Comparison of ENCODE assay signal across 33 cellular contexts in the genomic region with DNA sequence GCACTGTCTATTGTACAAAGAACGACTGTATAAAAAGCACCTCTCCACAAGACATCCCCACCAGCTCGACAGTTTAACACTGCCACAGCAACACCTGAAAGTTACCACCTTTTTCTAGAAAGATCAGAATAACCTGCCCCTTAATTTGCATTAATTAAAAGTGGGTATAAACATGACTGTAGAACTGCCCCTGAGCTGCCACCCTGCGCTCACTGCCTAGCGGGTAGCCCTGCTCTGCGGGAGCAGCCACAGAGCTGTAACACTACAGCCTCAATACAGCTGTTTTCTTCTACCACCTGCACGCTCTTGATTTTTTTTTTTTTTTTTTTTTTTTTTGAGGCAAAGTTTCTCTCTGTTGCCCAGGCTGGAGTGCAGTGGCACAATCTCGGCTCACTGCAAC.
"Had no signal": no experiment of that assay in that cellular context is flagged by ENCODE, and none has a peak within 500 bp of the region (broad histone marks: within the 10 kb centered on the region; RNA-seq: fewer than 3 reads in every experiment).

No MANE protein-coding gene starts in this region.

- ATAC-seq: activated CD8-positive, alpha-beta memory T cell treated with anti-CD3 and anti-CD28 coated beads, Interleukin-2, amount 10 ng/mL, durations not matched to agents 7 days and 5 days; activated T-helper 17 cell treated with anti-CD3 and anti-CD28 coated beads, Interleukin-2, amount 50 U/mL, for 72 hours; Right ventricle myocardium inferior had no signal

- FAIRE-seq: colon, RCC 7860 had no signal

- DNase-seq: activated CD4-positive, alpha-beta memory T cell treated with anti-CD3 and anti-CD28 coated beads, Interleukin-2, amount 10 ng/mL, durations not matched to agents 7 days and 5 days; activated CD4-positive, alpha-beta T cell treated with anti-CD3 and anti-CD28 coated beads for 1 hour; activated CD4-positive, alpha-beta T cell treated with anti-CD3 and anti-CD28 coated beads for 48 hours; activated CD4-positive, CD25-positive, alpha-beta regulatory T cell; activated CD8-positive, alpha-beta memory T cell treated with anti-CD3 and anti-CD28 coated beads for 24 hours; activated CD8-positive, alpha-beta memory T cell treated with anti-CD3 and anti-CD28 coated beads, Interleukin-2, amount 10 ng/mL, durations not matched to agents 7 days and 5 days; activated CD8-positive, alpha-beta memory T cell treated with anti-CD3 and anti-CD28 coated beads, Interleukin-2, amount 50 U/mL, for 48 hours; activated effector memory CD4-positive, alpha-beta T cell treated with anti-CD3 and anti-CD28 coated beads, Interleukin-2, amount 50 U/mL, for 16 hours; activated naive CD4-positive, alpha-beta T cell; activated naive CD4-positive, alpha-beta T cell treated with anti-CD3 and anti-CD28 coated beads, Interleukin-2, amount 50 U/mL, for 16 hours; activated naive CD8-positive, alpha-beta T cell treated with anti-CD3 and anti-CD28 coated beads for 36 hours; activated T-cell treated with anti-CD3 and anti-CD28 coated beads, Interleukin-2, amount 50 U/mL, for 48 hours; amniotic stem cell; aorta; brain microvascular endothelial cell; central memory CD4-positive, alpha-beta T cell; NCI-H1048; NCI-H146; NCI-H187; NCI-H2029 treated with DMSO at 0.1 percent for 48 hours; NCI-H2227 treated with DMSO at 0.1 percent for 48 hours; NCI-H446; NCI-H510A treated with DMSO at 0.1 percent for 48 hours; NCI-H526 treated with DMSO at 0.1 percent for 48 hours; PC-9; SIG-M5; T1000; WERI-Rb-1 had no signal

- H3K36me3 ChIP-seq: brain microvascular endothelial cell, WERI-Rb-1 had no signal

- H3K4me2 ChIP-seq: PC-9 had no signal

- H2AFZ ChIP-seq: PC-9 had no signal

- H3K27ac ChIP-seq: brain microvascular endothelial cell, PC-9, RWPE1, WERI-Rb-1 had no signal

- H3K4me3 ChIP-seq: PC-9 had no signal

- H3K27me3 ChIP-seq: brain microvascular endothelial cell had no signal
